In genomic region chr1:52567943-52568342, GRCh38 we compare ENCODE assay signal across 14 cellular contexts. TPM values are rescaled to one million over a fixed set of nuclear protein-coding genes. Genes with fewer than 3 reads are reported as not detected.
DNase-seq lines count a peak whose midpoint lies in the region; ATAC-seq and TF ChIP-seq lines count a peak whose summit lies in the region.
"Had no signal": no experiment of that assay in that cellular context is flagged by ENCODE, and none has a peak within 500 bp of the region (broad histone marks: within the 10 kb centered on the region; RNA-seq: fewer than 3 reads in every experiment).

No MANE protein-coding gene starts in this region.

- H3K4me1 ChIP-seq in GM23248 (ENCODE audit: insufficient read depth) (no peaks in the 10 kb centered on the region), Panc1 (ENCODE audit: control insufficient read depth, insufficient read depth, low read length) (peaks cover 6% of the 10 kb centered on the region), fibroblast of lung (ENCODE audit: control insufficient read depth, extremely low read depth, insufficient read depth, low read length) (no peaks in the 10 kb centered on the region), osteoblast (ENCODE audit: insufficient read depth, low read length) (no peaks in the 10 kb centered on the region)

- POLR2A ChIA-PET in Panc1 (lab: Charles Lee), result interaction anchor here (0.6 kb wide), 1 partner anchor 15 kb away, joined by 6 read pairs; no protein-coding TSS in a partner anchor

- H3K4me2 ChIP-seq in GM23248 (ENCODE audit: unreplicated experiment) (peak overlapping the region; percentile 4), fibroblast of lung (ENCODE audit: extremely low read depth, insufficient read depth, low read length) (peak overlapping the region; percentile 59), osteoblast (ENCODE audit: insufficient read depth, low read length) (peak overlapping the region; percentile 49)

- in situ Hi-C loops in GM23248 (cut with MboI), result no loop called here
- in situ Hi-C loops in Panc1 (cut with HindIII; ENCODE audit: low pct_unique_long_range_greater_than_20kb, low sequenced_read_pairs), result no loop called here

- peak; percentile 70 for ATAC-seq in Panc1

- TF ChIP-seq CTCF in Panc1 (IDR thresholded peaks at IDR 0.05), result no peak
- TF ChIP-seq CTCF in fibroblast of lung (conservative IDR thresholded peaks at IDR 0.05 in 1 of 2, IDR thresholded peaks at IDR 0.05 in 1 of 2; ENCODE audit: low read depth in 1 of 2, low read length in 2 of 2), result no peak
- TF ChIP-seq CTCF in osteoblast (IDR thresholded peaks at IDR 0.05; ENCODE audit: extremely low read depth, low read depth, low read length), result no peak

- DNase-seq in GM23248 (peak; percentile 24), Panc1 (ENCODE audit: low read depth, low spot score) (no peak), fibroblast of lung (ENCODE audit: low read depth in 2 of 2) (peak; percentile 13 to 22), osteoblast (ENCODE audit: insufficient read length, low spot score, missing footprints) (peak; percentile 59), NCI-H526 (lab: John Stamatoyannopoulos, UW) (no peak), NCI-H2081 (lab: John Stamatoyannopoulos, UW) (no peak)
- no peak for DNase-seq in activated CD4-positive, alpha-beta T cell treated with anti-CD3 and anti-CD28 coated beads for 1 hour
- DNase-seq: activated CD4-positive, alpha-beta T cell treated with anti-CD3 and anti-CD28 coated beads for 48 hours; activated T-cell treated with anti-CD3 and anti-CD28 coated beads, Interleukin-2, amount 50 U/mL, for 48 hours; amygdala; EL; NCI-H1105; NCI-H345; upper lobe of left lung had no signal

- H4K20me1 ChIP-seq in GM23248 (ENCODE audit: insufficient read depth) (no peaks in the 10 kb centered on the region), fibroblast of lung (ENCODE audit: control insufficient read depth, extremely low read depth, insufficient read depth, low read length) (no peaks in the 10 kb centered on the region), osteoblast (ENCODE audit: insufficient read depth, low read length) (no peaks in the 10 kb centered on the region)

- CTCF ChIA-PET in Panc1 (lab: Charles Lee), result no interaction called here

- H3K36me3 ChIP-seq in GM23248 (ENCODE audit: low read depth) (no peaks in the 10 kb centered on the region), Panc1 (ENCODE audit: control insufficient read depth, insufficient read depth, low read length) (no peaks in the 10 kb centered on the region), fibroblast of lung (ENCODE audit: control insufficient read depth, insufficient read depth, low read length) (no peaks in the 10 kb centered on the region), osteoblast (ENCODE audit: insufficient read depth, low read length) (no peaks in the 10 kb centered on the region)
- H3K36me3 ChIP-seq: upper lobe of left lung had no signal

- H3F3A ChIP-seq in GM23248 (ENCODE audit: insufficient read depth), result no peaks in the 10 kb centered on the region

- H3K27me3 ChIP-seq in GM23248 (replicated peaks; ENCODE audit: insufficient read depth) (peaks cover 5% of the 10 kb centered on the region), Panc1 (ENCODE audit: control insufficient read depth, insufficient read depth, low read length) (peaks cover 3% of the 10 kb centered on the region; the same call in 1 of the 2 replicates), fibroblast of lung (ENCODE audit: control insufficient read depth, insufficient read depth, low read length) (peaks cover 7% of the 10 kb centered on the region), osteoblast (ENCODE audit: insufficient read depth, low read length) (no peaks in the 10 kb centered on the region)
- H3K27me3 ChIP-seq: upper lobe of left lung had no signal

- H3K9ac ChIP-seq in GM23248, result no peak overlapping the region
- no peak overlapping the region for H3K9ac ChIP-seq in fibroblast of lung (ENCODE audit: insufficient read depth, low read length)

- H2AFZ ChIP-seq in GM23248 (peak overlapping the region; percentile 60), fibroblast of lung (ENCODE audit: low read length) (peak overlapping the region; percentile 35), osteoblast (ENCODE audit: low read length) (peak overlapping the region; percentile 25)

- 20 to 22% methylated on average over 5 of the region's 5 CpGs for WGBS in GM23248 (ENCODE audit: low coverage in 1 of 2, low lambda C conversion rate in 2 of 2, missing lambda C conversion rate in 2 of 2), 2 experiments

- H3K9me2 ChIP-seq in GM23248 (ENCODE audit: insufficient read depth), result no peaks in the 10 kb centered on the region

- H3K79me2 ChIP-seq in GM23248 (ENCODE audit: insufficient read depth) (no peaks in the 10 kb centered on the region), fibroblast of lung (ENCODE audit: control insufficient read depth, insufficient read depth, low read length) (no peaks in the 10 kb centered on the region), osteoblast (ENCODE audit: insufficient read depth, low read length) (no peaks in the 10 kb centered on the region)

- no peaks in the 10 kb centered on the region for H3K9me3 ChIP-seq in GM23248 (ENCODE audit: low read depth)
- H3K9me3 ChIP-seq in Panc1 (ENCODE audit: control insufficient read depth, insufficient read depth, low read depth, low read length), result no peaks in the 10 kb centered on the region
- H3K9me3 ChIP-seq in fibroblast of lung (ENCODE audit: control insufficient read depth, insufficient read depth, low read depth, low read length), result no peaks in the 10 kb centered on the region
- no peaks in the 10 kb centered on the region for H3K9me3 ChIP-seq in osteoblast (ENCODE audit: low read depth, low read length)
- H3K9me3 ChIP-seq: upper lobe of left lung had no signal

- no TSS peak for BruUV-seq in Panc1 (replicated peaks; lab: Mats Ljungman, UMichigan)

- H3K27ac ChIP-seq in GM23248, result no peak overlapping the region
- H3K27ac ChIP-seq in Panc1 (ENCODE audit: low read length), result no peak overlapping the region
- H3K27ac ChIP-seq in fibroblast of lung (ENCODE audit: insufficient read depth, low read length), result no peak overlapping the region
- no peak overlapping the region for H3K27ac ChIP-seq in osteoblast (ENCODE audit: low read depth, low read length)
- H3K27ac ChIP-seq: upper lobe of left lung had no signal

- H3K4me3 ChIP-seq in GM23248, result no peak overlapping the region
- no peak overlapping the region for H3K4me3 ChIP-seq in Panc1 (ENCODE audit: low read depth in 2 of 2, low read length in 2 of 2)
- H3K4me3 ChIP-seq in fibroblast of lung (replicated peaks in 1 of 4; ENCODE audit: control extremely low read depth in 1 of 4, insufficient read depth in 1 of 4, low read depth in 3 of 4, low read length in 4 of 4), result peak overlapping the region in 1 of 4 experiments; percentile 14
- H3K4me3 ChIP-seq in osteoblast (ENCODE audit: insufficient read depth, low read length), result no peak overlapping the region
- H3K4me3 ChIP-seq: upper lobe of left lung had no signal

- intact Hi-C loops in Panc1 (cut with micrococcal nuclease; ENCODE audit: unreplicated experiment), result no loop called here

RNA-seq across cellular contexts. Expression of gene TUT4, which starts 15.1 kb away (rescaled TPM):
- total RNA-seq in GM23248 (2014; rRNA removed; shearing (Covaris generic)), result 14.9 and 29.1 TPM in 2 replicates
- polyA plus RNA-seq in GM23248 (2016; fragmentation: Nextera tagmentation; extraction: Ambion mirVana) (13.9 and 18.9 TPM in 2 replicates), fibroblast of lung (29.3 and 29.4 TPM in 2 replicates)
- total RNA-seq in Panc1 (2021; ENCODE audit: unreplicated experiment) (67.4 TPM), fibroblast of lung (33.6 and 37.5 TPM in 2 replicates), osteoblast (42.1 and 44.2 TPM in 2 replicates)
- polyA plus RNA-seq in Panc1 (2012; ENCODE audit: insufficient read length), result 52.8 TPM
- 16.3 and 19.4 TPM in 2 replicates for polyA plus RNA-seq in fibroblast of lung (2012)
- 22.0 and 29.2 TPM in 2 replicates for polyA minus RNA-seq in fibroblast of lung (ENCODE audit: low replicate concordance)

RNA-seq across cellular contexts. Expression of gene GPX7, which starts 34.2 kb away (rescaled TPM):
- total RNA-seq in GM23248 (2014; rRNA removed; shearing (Covaris generic)), result 38.7 and 44.7 TPM in 2 replicates
- polyA plus RNA-seq in GM23248 (2016; fragmentation: Nextera tagmentation; extraction: Ambion mirVana) (36.1 and 39.7 TPM in 2 replicates), fibroblast of lung (11.6 and 28.9 TPM in 2 replicates)
- total RNA-seq in Panc1 (2021; ENCODE audit: unreplicated experiment) (11.2 TPM), fibroblast of lung (18.7 and 30.6 TPM in 2 replicates), osteoblast (73.5 and 74.0 TPM in 2 replicates)
- 22.4 TPM for polyA plus RNA-seq in Panc1 (2012; ENCODE audit: insufficient read length)
- 7.6 and 21.1 TPM in 2 replicates for polyA plus RNA-seq in fibroblast of lung (2012)
- 8.5 and 30.0 TPM in 2 replicates for polyA minus RNA-seq in fibroblast of lung (ENCODE audit: low replicate concordance)

Comparison
In these comparisons a context has a peak if more than half of its experiments do, and no peak if none do; other contexts are left out.
1. DNase-seq: peak in GM23248 (single experiment), fibroblast of lung (2 of 2) and osteoblast (single experiment); none in Panc1 (single experiment), NCI-H526 (0 of 2), NCI-H2081 (0 of 2) and activated CD4-positive, alpha-beta T cell treated with anti-CD3 and anti-CD28 coated beads for 1 hour (single experiment).
2. H3K4me2 ChIP-seq: peak in every context shown above with its lines; median percentile 59 in fibroblast of lung; 49 in osteoblast; 4 in GM23248.
3. Peak in every context shown above with its lines, with median percentiles within 50 percentile points of each other: H2AFZ ChIP-seq.